In the genomic region with DNA sequence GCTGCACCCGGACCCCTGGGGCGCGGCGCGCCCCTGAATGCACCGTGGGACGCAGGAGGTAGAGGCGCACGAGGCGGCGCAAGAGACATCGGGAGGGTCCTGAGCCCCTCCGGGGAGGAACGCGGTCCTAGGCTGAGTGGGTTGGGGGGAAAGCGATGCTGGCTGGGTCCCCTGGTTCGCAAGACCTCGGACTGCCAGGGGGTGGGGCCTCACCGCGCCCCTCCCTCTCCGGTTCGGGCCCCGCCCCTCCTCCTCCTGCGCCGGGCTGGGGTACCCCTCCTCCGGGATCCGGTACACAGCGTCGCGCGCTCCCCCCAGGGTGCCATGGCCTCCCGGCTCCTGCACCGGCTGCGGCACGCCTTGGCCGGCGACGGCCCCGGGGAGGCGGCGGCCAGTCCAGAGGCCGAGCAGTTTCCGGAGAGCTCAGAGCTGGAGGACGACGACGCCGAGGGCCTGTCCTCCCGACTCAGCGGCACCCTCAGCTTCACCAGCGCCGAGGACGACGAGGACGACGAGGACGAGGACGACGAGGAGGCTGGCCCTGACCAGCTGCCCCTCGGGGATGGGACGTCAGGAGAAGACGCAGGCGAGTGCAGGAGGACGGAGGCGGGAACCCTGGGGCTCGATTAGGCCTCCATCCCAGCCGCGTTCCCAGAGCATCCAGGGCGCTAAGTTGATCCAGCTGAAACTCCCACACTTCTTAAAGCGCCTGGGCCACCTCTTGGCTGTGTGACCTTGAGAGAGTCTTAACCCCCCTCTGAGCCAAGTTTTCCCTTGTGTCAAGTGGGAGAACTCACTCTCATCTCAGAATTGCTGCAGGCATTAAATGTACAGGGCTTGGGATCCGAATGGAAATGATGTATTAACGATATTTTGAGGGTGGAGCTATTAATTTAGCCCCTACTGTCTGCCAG, we compare ENCODE assay signal across 1 cellular context.
A peak's percentile ranks its signal among the peaks of the same experiment; 100 is the strongest.
TF ChIP-seq lines count a peak whose summit lies in the region.

No MANE protein-coding gene starts in this region.

TF ChIP-seq in H1, 55 proteins besides CTCF, POLR2A, EP300 and RAD21:
- TF ChIP-seq TAF1 (IDR thresholded peaks at IDR 0.05; ENCODE audit: low read depth, low read length) (no peak; the same call in 1 of the 2 replicates), PHF8 (conservative IDR thresholded peaks at IDR 0.05; ENCODE audit: low read depth, low read length) (peak; percentile 86), TAF7 (optimal IDR thresholded peaks at IDR 0.05; ENCODE audit: borderline replicate concordance, low read depth, low read length) (peak; percentile 54), GABPA (IDR thresholded peaks at IDR 0.05; ENCODE audit: borderline replicate concordance, insufficient read depth, low read length) (0 out of 2 replicates have a peak, but pooled peaks have one; percentile 3), KDM4A (IDR thresholded peaks at IDR 0.05; ENCODE audit: low read depth, low read length, severe bottlenecking) (peak; percentile 74), TCF12 (IDR thresholded peaks at IDR 0.05; ENCODE audit: low read depth, low read length) (no peak), FOSL1 (IDR thresholded peaks at IDR 0.05; ENCODE audit: insufficient read depth, low read depth, low read length) (no peak), ASH2L (IDR thresholded peaks at IDR 0.05; ENCODE audit: low read length) (peak; percentile 62), SRF (IDR thresholded peaks at IDR 0.05; ENCODE audit: low read depth, low read length) (no peak), POLR2AphosphoS5 (IDR thresholded peaks at IDR 0.05; ENCODE audit: low read depth, low read length) (peak; percentile 75), YY1 (IDR thresholded peaks at IDR 0.05; ENCODE audit: low read depth, low read length) (0 out of 2 replicates have a peak, but pooled peaks have one; percentile 3), TBP (IDR thresholded peaks at IDR 0.05; ENCODE audit: low read depth, low read length) (peak; percentile 42), CEBPB (IDR thresholded peaks at IDR 0.05; ENCODE audit: low read depth, low read length) (no peak), HDAC2 (IDR thresholded peaks at IDR 0.05; ENCODE audit: borderline replicate concordance in 1 of 2, low read depth in 2 of 2, low read length in 2 of 2) (0 out of 4 replicates have a peak, but pooled peaks of 1 of the 2 experiments have one; percentile 21), EGR1 (IDR thresholded peaks at IDR 0.05; ENCODE audit: borderline replicate concordance, low read depth, low read length) (0 out of 2 replicates have a peak, but pooled peaks have one; percentile 6), CTBP2 (IDR thresholded peaks at IDR 0.05; ENCODE audit: borderline replicate concordance, insufficient read depth, insufficient read length, low read length) (no peak), SIN3A (conservative IDR thresholded peaks at IDR 0.05 in 1 of 2, IDR thresholded peaks at IDR 0.05 in 1 of 2; ENCODE audit: low read depth in 1 of 2, low read length in 2 of 2) (peak in 1 of 2 experiments; percentile 55; a peak in 2 of 4 replicates), RBBP5 (IDR thresholded peaks at IDR 0.05; ENCODE audit: borderline replicate concordance, low read depth, low read length) (no peak; the same call in 1 of the 2 replicates), SP1 (IDR thresholded peaks at IDR 0.05; ENCODE audit: low read depth, low read length) (0 out of 2 replicates have a peak, but pooled peaks have one; percentile 15), SAP30 (IDR thresholded peaks at IDR 0.05; ENCODE audit: insufficient read depth, insufficient replicate concordance, low read length) (no peak), GTF2F1 (IDR thresholded peaks at IDR 0.05; ENCODE audit: borderline replicate concordance, low read depth, low read length) (no peak)
- TF ChIP-seq, protein P1, sequence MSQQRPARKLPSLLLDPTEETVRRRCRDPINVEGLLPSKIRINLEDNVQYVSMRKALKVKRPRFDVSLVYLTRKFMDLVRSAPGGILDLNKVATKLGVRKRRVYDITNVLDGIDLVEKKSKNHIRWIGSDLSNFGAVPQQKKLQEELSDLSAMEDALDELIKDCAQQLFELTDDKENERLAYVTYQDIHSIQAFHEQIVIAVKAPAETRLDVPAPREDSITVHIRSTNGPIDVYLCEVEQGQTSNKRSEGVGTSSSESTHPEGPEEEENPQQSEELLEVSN (IDR thresholded peaks at IDR 0.05), result peak; percentile 83
- TF ChIP-seq, protein P2, sequence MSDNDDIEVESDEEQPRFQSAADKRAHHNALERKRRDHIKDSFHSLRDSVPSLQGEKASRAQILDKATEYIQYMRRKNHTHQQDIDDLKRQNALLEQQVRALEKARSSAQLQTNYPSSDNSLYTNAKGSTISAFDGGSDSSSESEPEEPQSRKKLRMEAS (IDR thresholded peaks at IDR 0.05), result 0 out of 2 replicates have a peak, but pooled peaks have one; percentile 21
